In the genomic region with DNA sequence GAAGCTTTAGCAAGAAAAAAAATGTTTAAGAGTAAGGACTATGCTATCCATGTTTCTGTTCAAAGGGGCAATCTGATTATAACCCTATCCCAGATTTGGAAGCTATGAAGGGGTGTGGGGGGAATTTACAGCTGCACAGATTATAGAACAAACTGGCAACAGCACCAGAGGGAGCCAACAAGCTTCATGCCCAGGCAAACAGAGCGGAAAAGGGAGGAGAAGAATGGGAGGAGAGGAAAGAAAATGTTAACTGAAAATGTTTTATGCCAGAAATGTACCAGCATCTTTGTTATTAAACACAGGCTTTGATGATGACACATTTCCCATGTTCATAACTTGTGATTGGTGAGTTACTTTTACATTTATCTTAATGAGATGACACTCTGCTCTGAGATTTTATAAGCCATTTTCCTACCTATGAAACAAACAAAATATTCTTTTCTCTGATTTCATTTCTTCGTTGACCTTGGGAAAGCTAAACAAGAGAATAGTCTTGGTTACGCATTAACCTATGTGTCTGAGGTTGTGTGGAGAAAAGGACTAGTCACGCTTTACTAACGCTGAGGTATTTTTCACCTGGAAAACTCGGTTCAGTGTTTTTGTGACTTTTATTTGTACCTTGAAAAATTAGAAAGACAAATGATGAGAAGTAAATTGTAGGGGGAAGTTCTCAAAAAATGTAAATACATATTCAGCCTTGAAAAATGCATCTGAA, we compare ENCODE assay signal across 19 cellular contexts.
"Had no signal": no experiment of that assay in that cellular context is flagged by ENCODE, and none has a peak within 500 bp of the region (broad histone marks: within the 10 kb centered on the region; RNA-seq: fewer than 3 reads in every experiment).

No MANE protein-coding gene starts in this region.

- H3K4me3 ChIP-seq: cardiac muscle cell, colonic mucosa, gastroesophageal sphincter, right lobe of liver, transverse colon had no signal

- H3K36me3 ChIP-seq: cardiac muscle cell, colonic mucosa, gastroesophageal sphincter, right lobe of liver, transverse colon had no signal

- H3K9me3 ChIP-seq: colonic mucosa, gastroesophageal sphincter, right lobe of liver, transverse colon had no signal

- H3K27me3 ChIP-seq: cardiac muscle cell, colonic mucosa, right lobe of liver, transverse colon had no signal

- H3K36me3 Mint-ChIP-seq: naive thymus-derived CD4-positive, alpha-beta T cell; stimulated activated memory B cell treated with anti-CD40 and anti-IgM and Interleukin-4, amounts not matched to agents 10 μg/mL and 1 μg/mL and 100 μg/mL, for 72 hours had no signal

- DNase-seq: activated CD4-positive, alpha-beta memory T cell treated with anti-CD3 and anti-CD28 coated beads, Interleukin-2, amount 10 ng/mL, durations not matched to agents 7 days and 5 days; activated CD4-positive, alpha-beta T cell treated with anti-CD3 and anti-CD28 coated beads for 36 hours; activated CD8-positive, alpha-beta memory T cell treated with anti-CD3 and anti-CD28 coated beads, Interleukin-2, amount 50 U/mL, for 4 hours; activated naive CD4-positive, alpha-beta T cell; activated naive CD8-positive, alpha-beta T cell treated with anti-CD3 and anti-CD28 coated beads, Interleukin-2, amount 50 U/mL, for 24 hours; colonic mucosa; effector CD8-positive, alpha-beta T cell; left cardiac atrium; naive thymus-derived CD4-positive, alpha-beta T cell; nucleus accumbens; right lobe of liver; substantia nigra; transverse colon had no signal

- H3K4me3 Mint-ChIP-seq: activated CD4-positive, alpha-beta memory T cell treated with anti-CD3 and anti-CD28 coated beads, Interleukin-2, amount 10 ng/mL, durations not matched to agents 7 days and 5 days; activated CD4-positive, alpha-beta T cell treated with anti-CD3 and anti-CD28 coated beads for 36 hours; activated naive CD8-positive, alpha-beta T cell treated with anti-CD3 and anti-CD28 coated beads, Interleukin-2, amount 50 U/mL, for 24 hours; activated T-helper 1 cell treated with anti-CD3 and anti-CD28 coated beads, Interleukin-12 subunit alpha, Interleukin-12 subunit beta, Interleukin-2, Interleukin-4 antibody, amounts not matched to agents 30 ng/mL and 10 ng/mL and 1 ng/mL, durations not matched to agents 14 hours and 24 hours and 36 hours; naive thymus-derived CD4-positive, alpha-beta T cell; stimulated activated memory B cell treated with anti-CD40 and anti-IgM and Interleukin-4, amounts not matched to agents 10 μg/mL and 1 μg/mL and 100 μg/mL, for 72 hours had no signal

- H3K4me1 Mint-ChIP-seq: activated CD4-positive, alpha-beta memory T cell treated with anti-CD3 and anti-CD28 coated beads, Interleukin-2, amount 10 ng/mL, durations not matched to agents 7 days and 5 days; activated CD4-positive, alpha-beta T cell treated with anti-CD3 and anti-CD28 coated beads for 36 hours; activated naive CD8-positive, alpha-beta T cell treated with anti-CD3 and anti-CD28 coated beads, Interleukin-2, amount 50 U/mL, for 24 hours; naive thymus-derived CD4-positive, alpha-beta T cell; stimulated activated memory B cell treated with anti-CD40 and anti-IgM and Interleukin-4, amounts not matched to agents 10 μg/mL and 1 μg/mL and 100 μg/mL, for 72 hours had no signal

- H3K27me3 Mint-ChIP-seq: activated CD4-positive, alpha-beta memory T cell treated with anti-CD3 and anti-CD28 coated beads, Interleukin-2, amount 10 ng/mL, durations not matched to agents 7 days and 5 days had no signal

- H3K4me1 ChIP-seq: colonic mucosa, gastroesophageal sphincter, right lobe of liver, transverse colon had no signal

- ATAC-seq: activated CD4-positive, alpha-beta T cell treated with anti-CD3 and anti-CD28 coated beads for 36 hours; activated naive CD8-positive, alpha-beta T cell treated with anti-CD3 and anti-CD28 coated beads, Interleukin-2, amount 50 U/mL, for 24 hours; gastroesophageal sphincter; left cardiac atrium; naive thymus-derived CD4-positive, alpha-beta T cell; right lobe of liver; stimulated activated memory B cell treated with anti-CD40 and anti-IgM and Interleukin-4, amounts not matched to agents 10 μg/mL and 1 μg/mL and 100 μg/mL, for 72 hours had no signal

- H3K9me3 Mint-ChIP-seq: activated CD4-positive, alpha-beta memory T cell treated with anti-CD3 and anti-CD28 coated beads, Interleukin-2, amount 10 ng/mL, durations not matched to agents 7 days and 5 days; activated naive CD8-positive, alpha-beta T cell treated with anti-CD3 and anti-CD28 coated beads, Interleukin-2, amount 50 U/mL, for 24 hours; activated T-helper 1 cell treated with anti-CD3 and anti-CD28 coated beads, Interleukin-12 subunit alpha, Interleukin-12 subunit beta, Interleukin-2, Interleukin-4 antibody, amounts not matched to agents 30 ng/mL and 10 ng/mL and 1 ng/mL, durations not matched to agents 14 hours and 24 hours and 36 hours; stimulated activated memory B cell treated with anti-CD40 and anti-IgM and Interleukin-4, amounts not matched to agents 10 μg/mL and 1 μg/mL and 100 μg/mL, for 72 hours had no signal

- H3K27ac ChIP-seq: cardiac muscle cell, colonic mucosa, epithelial cell of prostate, gastroesophageal sphincter, right lobe of liver, transverse colon, VCaP had no signal

- H3K27ac Mint-ChIP-seq: activated CD4-positive, alpha-beta memory T cell treated with anti-CD3 and anti-CD28 coated beads, Interleukin-2, amount 10 ng/mL, durations not matched to agents 7 days and 5 days; activated CD4-positive, alpha-beta T cell treated with anti-CD3 and anti-CD28 coated beads for 36 hours; activated naive CD8-positive, alpha-beta T cell treated with anti-CD3 and anti-CD28 coated beads, Interleukin-2, amount 50 U/mL, for 24 hours; activated T-helper 1 cell treated with anti-CD3 and anti-CD28 coated beads, Interleukin-12 subunit alpha, Interleukin-12 subunit beta, Interleukin-2, Interleukin-4 antibody, amounts not matched to agents 30 ng/mL and 10 ng/mL and 1 ng/mL, durations not matched to agents 14 hours and 24 hours and 36 hours; naive thymus-derived CD4-positive, alpha-beta T cell; stimulated activated memory B cell treated with anti-CD40 and anti-IgM and Interleukin-4, amounts not matched to agents 10 μg/mL and 1 μg/mL and 100 μg/mL, for 72 hours had no signal
